In the genomic region with DNA sequence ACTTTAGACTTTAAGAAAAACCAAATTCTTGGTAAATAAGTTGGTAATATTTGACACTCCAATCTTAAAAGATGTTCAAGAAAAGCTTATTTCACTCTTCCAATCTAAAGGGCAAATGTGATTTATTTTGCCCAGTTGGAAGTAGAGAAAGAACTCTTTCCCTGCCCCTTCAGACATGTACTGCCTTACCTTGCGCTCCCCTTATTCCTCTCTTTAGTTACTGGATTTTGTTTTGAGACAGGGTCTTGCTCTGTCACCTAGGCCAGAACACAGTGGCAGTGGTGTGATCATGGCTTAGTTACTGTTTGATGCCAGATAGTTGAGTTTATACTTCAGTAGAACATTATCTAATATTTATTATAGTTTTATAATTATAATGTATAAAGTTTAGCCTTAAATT, we compare ENCODE assay signal across 21 cellular contexts. TPM values are rescaled to one million over a fixed set of nuclear protein-coding genes. Genes with fewer than 3 reads are reported as not detected.
DNase-seq lines count a peak whose midpoint lies in the region; ATAC-seq and TF ChIP-seq lines count a peak whose summit lies in the region.
"Had no signal": no experiment of that assay in that cellular context is flagged by ENCODE, and none has a peak within 500 bp of the region (broad histone marks: within the 10 kb centered on the region; RNA-seq: fewer than 3 reads in every experiment).

No MANE protein-coding gene starts in this region.

- no peak overlapping the region for H3K4me3 ChIP-seq in OCI-LY7 (ENCODE audit: low read depth, low read length, poor library complexity, severe bottlenecking)
- H3K4me3 ChIP-seq: GM23248, heart right ventricle, MG63 had no signal

- no peak overlapping the region for H2AFZ ChIP-seq in OCI-LY7 (ENCODE audit: low read length)
- H2AFZ ChIP-seq: GM23248 had no signal

- H3K9me3 ChIP-seq in CD4-positive, alpha-beta T cell (ENCODE audit: control insufficient read depth, low read length) = no peaks in the 10 kb centered on the region
- H3K9me3 ChIP-seq in OCI-LY7 (ENCODE audit: low read length) = no peaks in the 10 kb centered on the region
- H3K9me3 ChIP-seq: heart right ventricle, MG63 had no signal

- H3K4me1 ChIP-seq in OCI-LY7 (ENCODE audit: insufficient read depth, low read length, poor library complexity, severe bottlenecking) = peaks cover 43% of the 10 kb centered on the region

- H3K4me2 ChIP-seq in OCI-LY7 (ENCODE audit: low read length) = peak overlapping the region; percentile 56

- no peaks in the 10 kb centered on the region for H3K9me2 ChIP-seq in OCI-LY7 (ENCODE audit: insufficient read depth, low read length)

- peak overlapping the region; percentile 74 for H3K27ac Mint-ChIP-seq in activated CD4-positive, alpha-beta T cell treated with anti-CD3 and anti-CD28 coated beads for 36 hours
- H3K27ac Mint-ChIP-seq in CD4-positive, alpha-beta T cell = peak overlapping the region; percentile 18
- peak overlapping the region; percentile 41 for H3K27ac Mint-ChIP-seq in memory B cell

- BruUV-seq in OCI-LY7 (replicated peaks; lab: Mats Ljungman, UMichigan) = no TSS peak

- H3K4me3 Mint-ChIP-seq in activated CD4-positive, alpha-beta T cell treated with anti-CD3 and anti-CD28 coated beads for 36 hours = no peak overlapping the region
- H3K4me3 Mint-ChIP-seq in CD4-positive, alpha-beta T cell = no peak overlapping the region
- peak overlapping the region; percentile 49 for H3K4me3 Mint-ChIP-seq in memory B cell

- POLR2A ChIA-PET in activated CD4-positive, alpha-beta T cell treated with anti-CD3 and anti-CD28 coated beads for 36 hours (lab: Charles Lee) = interaction anchor here (0.7 kb wide), 1 partner anchor 643 kb away, joined by 3 read pairs; no protein-coding TSS in a partner anchor
- POLR2A ChIA-PET in CD4-positive, alpha-beta T cell (lab: Charles Lee) = interaction anchor here (1.0 kb wide), 1 partner anchor 24 kb away, joined by 3 read pairs; no protein-coding TSS in a partner anchor
- POLR2A ChIA-PET in OCI-LY7 (lab: Charles Lee) = interaction anchor here (0.8 to 2.9 kb wide), 4 partner anchors 14 to 54 kb away, joined by 3 to 8 read pairs (median 7); a partner anchor contains a TSS

- peaks cover 56% of the 10 kb centered on the region; the same call in 1 of the 2 replicates for H3K79me2 ChIP-seq in OCI-LY7 (ENCODE audit: insufficient read depth, low read depth, low read length)

- peaks cover 100% of the 10 kb centered on the region for H3K36me3 ChIP-seq in OCI-LY7 (ENCODE audit: insufficient read depth, low read length)

- H3K4me1 Mint-ChIP-seq in activated CD4-positive, alpha-beta T cell treated with anti-CD3 and anti-CD28 coated beads for 36 hours = peaks cover 34% of the 10 kb centered on the region
- peaks cover 30% of the 10 kb centered on the region for H3K4me1 Mint-ChIP-seq in CD4-positive, alpha-beta T cell (ENCODE audit: low read depth)
- H3K4me1 Mint-ChIP-seq in memory B cell = peaks cover 15% of the 10 kb centered on the region

- no peaks in the 10 kb centered on the region for H3K27me3 ChIP-seq in CD4-positive, alpha-beta T cell (ENCODE audit: control insufficient read depth, insufficient read depth, low read length)
- H3K27me3 ChIP-seq: heart right ventricle, MG63 had no signal

- TF ChIP-seq CTCF in CD4-positive, alpha-beta T cell (IDR thresholded peaks at IDR 0.05) = no peak
- TF ChIP-seq CTCF in OCI-LY7 (conservative IDR thresholded peaks at IDR 0.05; ENCODE audit: low read length) = no peak

- H3K9me3 Mint-ChIP-seq in activated CD4-positive, alpha-beta T cell treated with anti-CD3 and anti-CD28 coated beads for 36 hours (ENCODE audit: low read depth) = no peaks in the 10 kb centered on the region
- H3K9me3 Mint-ChIP-seq in CD4-positive, alpha-beta T cell = no peaks in the 10 kb centered on the region
- H3K9me3 Mint-ChIP-seq in memory B cell = no peaks in the 10 kb centered on the region

- ATAC-seq in activated CD4-positive, alpha-beta T cell treated with anti-CD3 and anti-CD28 coated beads for 36 hours = no peak
- ATAC-seq in CD4-positive, alpha-beta T cell (ENCODE audit: poor library complexity) = no peak
- ATAC-seq in memory B cell (ENCODE audit: low read depth) (no peak), HG02610 (IDR thresholded peaks at IDR 0.05; ENCODE audit: unreplicated experiment) (no peak)
- ATAC-seq: heart right ventricle had no signal

- CTCF ChIA-PET in activated CD4-positive, alpha-beta T cell treated with anti-CD3 and anti-CD28 coated beads for 36 hours (lab: Charles Lee) = interaction anchor here (0.8 to 1.6 kb wide), 2 partner anchors 8 to 9 kb away, joined by 3 to 5 read pairs; no protein-coding TSS in a partner anchor
- CTCF ChIA-PET in CD4-positive, alpha-beta T cell (lab: Charles Lee) = no interaction called here
- CTCF ChIA-PET in OCI-LY7 (lab: Charles Lee; ENCODE audit: unreplicated experiment) = no interaction called here

- H3K27ac ChIP-seq in CD4-positive, alpha-beta T cell (ENCODE audit: low read depth, low read length) = no peak overlapping the region
- H3K27ac ChIP-seq in OCI-LY7 (ENCODE audit: low read depth, low read length, poor library complexity, severe bottlenecking) = peak overlapping the region; percentile 51
- H3K27ac ChIP-seq: C4-2B, GM23248, heart right ventricle had no signal

- peaks cover 65% of the 10 kb centered on the region for H3K36me3 Mint-ChIP-seq in activated CD4-positive, alpha-beta T cell treated with anti-CD3 and anti-CD28 coated beads for 36 hours (ENCODE audit: low read depth)
- H3K36me3 Mint-ChIP-seq in CD4-positive, alpha-beta T cell (ENCODE audit: low read depth) = peaks cover 88% of the 10 kb centered on the region
- peaks cover 25% of the 10 kb centered on the region for H3K36me3 Mint-ChIP-seq in memory B cell

- H3K27me3 Mint-ChIP-seq in activated CD4-positive, alpha-beta T cell treated with anti-CD3 and anti-CD28 coated beads for 36 hours = no peaks in the 10 kb centered on the region
- H3K27me3 Mint-ChIP-seq in CD4-positive, alpha-beta T cell = no peaks in the 10 kb centered on the region
- H3K27me3 Mint-ChIP-seq in memory B cell = no peaks in the 10 kb centered on the region

- intact Hi-C loops in activated CD4-positive, alpha-beta T cell treated with anti-CD3 and anti-CD28 coated beads for 36 hours (cut with DNase I, micrococcal nuclease) = no loop called here
- intact Hi-C loops in CD4-positive, alpha-beta T cell (cut with DNase I, micrococcal nuclease) = loop anchor here in 1 of 2 experiments (5.0 to 10.0 kb wide), 3 partner anchors 87 to 387 kb away; no protein-coding TSS in a partner anchor
- intact Hi-C loops in OCI-LY7 (cut with micrococcal nuclease; ENCODE audit: unreplicated experiment) = loop anchor here (2.0 to 5.0 kb wide), 3 partner anchors 15 to 51 kb away; a partner anchor contains a TSS

- no peak for DNase-seq in activated CD4-positive, alpha-beta T cell treated with anti-CD3 and anti-CD28 coated beads for 36 hours
- DNase-seq in activated CD4-positive, alpha-beta T cell treated with anti-CD3 and anti-CD28 coated beads, Interleukin-2, amount 50 U/mL, for 4 hours = no peak
- DNase-seq in CD4-positive, alpha-beta T cell = no peak
- no peak for DNase-seq in OCI-LY7 (ENCODE audit: low spot score)
- DNase-seq in memory B cell (ENCODE audit: low spot score in 2 of 2) = no peak
- DNase-seq in GDM1 (lab: John Stamatoyannopoulos, UW) = no peak
- no peak for DNase-seq in 8988T
- DNase-seq: activated CD8-positive, alpha-beta memory T cell treated with anti-CD3 and anti-CD28 coated beads for 24 hours; activated gamma-delta T cell treated with Interleukin-2 at 50 U/mL for 16 hours; DMS53; GM23248; heart right ventricle; MG63; NCI-H1694; NCI-H2227 treated with DMSO at 0.1 percent for 48 hours; NK-92 treated with Interleukin-12 subunit alpha and Interleukin-12 subunit beta, amount 100 ng/mL, for 24 hours; RPMI8226; small intestine; stimulated activated CD4-positive, alpha-beta T cell treated with anti-CD3 and anti-CD28 coated beads, Interleukin-4, amount 100 ng/mL, for 4 hours had no signal

- H4K20me1 ChIP-seq in OCI-LY7 (ENCODE audit: insufficient read depth, low read length) = peaks cover 37% of the 10 kb centered on the region; the same call in 1 of the 2 replicates

RNA-seq across cellular contexts. Expression of a gene that starts 27.5 kb away (rescaled TPM):
- total RNA-seq in activated CD4-positive, alpha-beta T cell treated with anti-CD3 and anti-CD28 coated beads for 36 hours = 100 to 1,000 TPM; 240 to 258 TPM
- total RNA-seq in CD4-positive, alpha-beta T cell = 100 to 1,000 TPM; 196 to 202 TPM
- total RNA-seq in OCI-LY7 (2014; rRNA removed; shearing (Covaris generic)) = 234 and 256 TPM in 2 replicates
- 301 and 325 TPM in 2 replicates for total RNA-seq in OCI-LY7 (2022)

RNA-seq across cellular contexts. Expression of a gene that starts 53.4 kb away (rescaled TPM):
- total RNA-seq in activated CD4-positive, alpha-beta T cell treated with anti-CD3 and anti-CD28 coated beads for 36 hours = 1 to 10 TPM; 8.8 to 9.8 TPM
- 10 to 100 TPM; 19.2 to 22.7 TPM for total RNA-seq in CD4-positive, alpha-beta T cell
- 9.0 and 12.6 TPM in 2 replicates for total RNA-seq in OCI-LY7 (2014; rRNA removed; shearing (Covaris generic))
- 14.9 and 15.8 TPM in 2 replicates for total RNA-seq in OCI-LY7 (2022)

Comparison
In these comparisons a context has a peak if more than half of its experiments do, and no peak if none do; other contexts are left out.
1. H3K27ac Mint-ChIP-seq: peak in every context shown above with its lines; median percentile 74 in activated CD4-positive, alpha-beta T cell treated with anti-CD3 and anti-CD28 coated beads for 36 hours; 41 in memory B cell; 18 in CD4-positive, alpha-beta T cell.